In genomic region chr10:22624289-22624738, GRCh38 we compare ENCODE assay signal across 8 cellular contexts.
A peak's percentile ranks its signal among the peaks of the same experiment; 100 is the strongest.
DNase-seq lines count a peak whose midpoint lies in the region; FAIRE-seq and TF ChIP-seq lines count a peak whose summit lies in the region.

No MANE protein-coding gene starts in this region.

- CTCF ChIA-PET in endothelial cell of umbilical vein (lab: Charles Lee), result no interaction called here

- TF ChIP-seq CTCF in endothelial cell of umbilical vein (IDR thresholded peaks at IDR 0.05; ENCODE audit: extremely low read depth in 1 of 2, insufficient read depth in 1 of 2, low read depth in 1 of 2, low read length in 2 of 2) (no peak), osteocyte (IDR thresholded peaks at IDR 0.05) (no peak)

- no peak overlapping the region for H3K9ac ChIP-seq in endothelial cell of umbilical vein (replicated peaks; ENCODE audit: extremely low read depth, insufficient read depth, low read length)

- peaks cover 94% of the 10 kb centered on the region for H3K4me1 Mint-ChIP-seq in osteocyte (ENCODE audit: unreplicated experiment)

- dilution Hi-C loops in endothelial cell of umbilical vein (cut with MboI; ENCODE audit: extremely low pct_ligation_motif_present, low sequenced_read_pairs), result no loop called here

- intact Hi-C loops in endothelial cell of umbilical vein (cut with micrococcal nuclease), result loop anchor here (2.0 to 10.0 kb wide), 4 partner anchors 190 to 897 kb away; partner anchors contain the start of gene MSRB2

- H3K79me2 ChIP-seq in endothelial cell of umbilical vein (ENCODE audit: control insufficient read depth, insufficient read depth, low read length), result peaks cover 32% of the 10 kb centered on the region

- H3K9me3 ChIP-seq in endothelial cell of umbilical vein (replicated peaks; ENCODE audit: control insufficient read depth, insufficient read depth, low read length), result no peaks in the 10 kb centered on the region

- TF ChIP-seq POLR2A in endothelial cell of umbilical vein (IDR thresholded peaks at IDR 0.05; ENCODE audit: low read depth, low read length), result no peak

- peaks cover 3% of the 10 kb centered on the region for H3K9me3 Mint-ChIP-seq in osteocyte (ENCODE audit: unreplicated experiment)

- H3K4me2 ChIP-seq in endothelial cell of umbilical vein (ENCODE audit: insufficient read depth, low read length), result peak overlapping the region; percentile 67

- H4K20me1 ChIP-seq in endothelial cell of umbilical vein (replicated peaks; ENCODE audit: control insufficient read depth, extremely low read depth, insufficient read depth, low read length), result no peaks in the 10 kb centered on the region

- H3K27me3 Mint-ChIP-seq in osteocyte (ENCODE audit: unreplicated experiment), result no peaks in the 10 kb centered on the region

- H2AFZ ChIP-seq in endothelial cell of umbilical vein (ENCODE audit: low read depth, low read length), result no peak overlapping the region

- DNase-seq in GF-D8 (lab: John Stamatoyannopoulos, UW), result peak; percentile 29
- peak; percentile 63 for DNase-seq in RCC 7860 (ENCODE audit: low spot score)
- peak; percentile 73 for DNase-seq in endothelial cell of umbilical vein (ENCODE audit: low read depth, low spot score)
- no peak for DNase-seq in osteocyte (ENCODE audit: extremely low spot score, unreplicated experiment)
- no peak for DNase-seq in HUDEP-2 (lab: John Stamatoyannopoulos, UW; ENCODE audit: unreplicated experiment in 76 of 76)
- no peak for DNase-seq in iPS-NIHi7 (ENCODE audit: extremely low spot score)
- no peak for DNase-seq in DMS114 treated with DMSO at 0.1 percent for 48 hours (lab: John Stamatoyannopoulos, UW; ENCODE audit: unreplicated experiment)
- DNase-seq in globus pallidus (ENCODE audit: low spot score), result no peak

- H3K4me3 ChIP-seq in endothelial cell of umbilical vein (replicated peaks in 1 of 3; ENCODE audit: insufficient read depth in 1 of 3, low read depth in 1 of 3, low read length in 3 of 3), result no peak overlapping the region

- H3K9me1 ChIP-seq in endothelial cell of umbilical vein (replicated peaks; ENCODE audit: control insufficient read depth, extremely low read depth, insufficient read depth, low read length), result no peaks in the 10 kb centered on the region

- FAIRE-seq in RCC 7860 (lab: Jason Lieb, UNC), result peak; percentile 91
- peak; percentile 68 for FAIRE-seq in endothelial cell of umbilical vein (lab: Jason Lieb, UNC)

- BruUV-seq in endothelial cell of umbilical vein (replicated peaks; lab: Mats Ljungman, UMichigan), result no TSS peak

- H3K27me3 ChIP-seq in endothelial cell of umbilical vein (ENCODE audit: control insufficient read depth in 2 of 2, insufficient read depth in 2 of 2, low read length in 2 of 2), result no peaks in the 10 kb centered on the region

- peak overlapping the region; percentile 12 for H3K4me3 Mint-ChIP-seq in osteocyte (ENCODE audit: unreplicated experiment)

- no peaks in the 10 kb centered on the region for H3K36me3 Mint-ChIP-seq in osteocyte (ENCODE audit: unreplicated experiment)

- POLR2A ChIA-PET in endothelial cell of umbilical vein (lab: Charles Lee), result no interaction called here

- H3K36me3 ChIP-seq in endothelial cell of umbilical vein (ENCODE audit: control insufficient read depth in 2 of 2, extremely low read depth in 1 of 2, insufficient read depth in 2 of 2, low read length in 2 of 2), result no peaks in the 10 kb centered on the region

- H3K27ac ChIP-seq in endothelial cell of umbilical vein (ENCODE audit: insufficient read depth, low read depth, low read length), result peak overlapping the region; percentile 60

- peaks cover 67% of the 10 kb centered on the region for H3K4me1 ChIP-seq in endothelial cell of umbilical vein (ENCODE audit: control insufficient read depth, extremely low read depth, insufficient read depth, low read length)

- peak overlapping the region; percentile 88 for H3K27ac Mint-ChIP-seq in osteocyte (ENCODE audit: unreplicated experiment)

TF ChIP-seq in endothelial cell of umbilical vein, 7 proteins besides CTCF, POLR2A, EP300 and RAD21:
- TF ChIP-seq POLR2AphosphoS5 (IDR thresholded peaks at IDR 0.05; ENCODE audit: insufficient read depth, low read depth, low read length) (no peak), FOS (IDR thresholded peaks at IDR 0.05; ENCODE audit: borderline replicate concordance, insufficient read depth, low read length) (peak; percentile 67), JUN (IDR thresholded peaks at IDR 0.05; ENCODE audit: borderline replicate concordance, insufficient read depth, insufficient read length, low read depth) (peak; percentile 89)

Comparison
In these comparisons a context has a peak if more than half of its experiments do, and no peak if none do; other contexts are left out.
1. DNase-seq: peak in GF-D8 (single experiment), RCC 7860 (single experiment) and endothelial cell of umbilical vein (single experiment); none in osteocyte (single experiment), HUDEP-2 (0 of 76), iPS-NIHi7 (single experiment), DMS114 treated with DMSO at 0.1 percent for 48 hours (single experiment) and globus pallidus (single experiment).